8 cellular contexts compared by ENCODE assay signal in genomic region chr12:89862511-89863331, GRCh38.
DNase-seq lines count a peak whose midpoint lies in the region; ATAC-seq and TF ChIP-seq lines count a peak whose summit lies in the region.

No MANE protein-coding gene starts in this region.

- no peaks in the 10 kb centered on the region for H3K27me3 Mint-ChIP-seq in activated T-helper 1 cell treated with anti-CD3 and anti-CD28 coated beads, Interleukin-12 subunit alpha, Interleukin-12 subunit beta, Interleukin-2, Interleukin-4 antibody, amounts not matched to agents 30 ng/mL and 10 ng/mL and 1 ng/mL, durations not matched to agents 14 hours and 24 hours and 36 hours (ENCODE audit: insufficient read depth)

- intact Hi-C loops in activated T-helper 1 cell treated with anti-CD3 and anti-CD28 coated beads, Interleukin-12 subunit alpha, Interleukin-12 subunit beta, Interleukin-2, Interleukin-4 antibody, amounts not matched to agents 30 ng/mL and 10 ng/mL and 1 ng/mL, durations not matched to agents 14 hours and 24 hours and 36 hours (cut with micrococcal nuclease) = loop anchor here (1.0 to 10.0 kb wide), 12 partner anchors 18 to 1563 kb away; partner anchors contain the start of genes DUSP6 and POC1B

- H3K36me3 ChIP-seq in suprapubic skin = no peaks in the 10 kb centered on the region
- H3K36me3 ChIP-seq in MG63 = no peaks in the 10 kb centered on the region

- H3K27me3 ChIP-seq in layer of hippocampus (ENCODE audit: control insufficient read depth, insufficient read depth, low read length) (no peaks in the 10 kb centered on the region), suprapubic skin (no peaks in the 10 kb centered on the region), MG63 (no peaks in the 10 kb centered on the region)

- no peak for TF ChIP-seq EP300 in suprapubic skin (IDR thresholded peaks at IDR 0.05)

- H3K4me1 Mint-ChIP-seq in activated T-helper 1 cell treated with anti-CD3 and anti-CD28 coated beads, Interleukin-12 subunit alpha, Interleukin-12 subunit beta, Interleukin-2, Interleukin-4 antibody, amounts not matched to agents 30 ng/mL and 10 ng/mL and 1 ng/mL, durations not matched to agents 14 hours and 24 hours and 36 hours (ENCODE audit: low read depth) = peaks cover 59% of the 10 kb centered on the region

- H3K4me3 ChIP-seq in GM08714 (ENCODE audit: low read length) (peak overlapping the region; percentile 65), suprapubic skin (peak overlapping the region; percentile 6), MG63 (no peak overlapping the region)

- 50% methylated on average over 6 of the region's 6 CpGs for WGBS in suprapubic skin

- DNase-seq in KG1 (lab: John Stamatoyannopoulos, UW) = peak; percentile 25
- DNase-seq in activated T-helper 1 cell treated with anti-CD3 and anti-CD28 coated beads, Interleukin-12 subunit alpha, Interleukin-12 subunit beta, Interleukin-2, Interleukin-4 antibody, amounts not matched to agents 30 ng/mL and 10 ng/mL and 1 ng/mL, durations not matched to agents 14 hours and 24 hours and 36 hours (ENCODE audit: low spot score) = peak; percentile 44
- no peak for DNase-seq in suprapubic skin (ENCODE audit: low spot score in 2 of 2)
- DNase-seq in SW480 (ENCODE audit: low spot score) = no peak
- no peak for DNase-seq in MG63

- peaks cover 19% of the 10 kb centered on the region for H3K36me3 Mint-ChIP-seq in activated T-helper 1 cell treated with anti-CD3 and anti-CD28 coated beads, Interleukin-12 subunit alpha, Interleukin-12 subunit beta, Interleukin-2, Interleukin-4 antibody, amounts not matched to agents 30 ng/mL and 10 ng/mL and 1 ng/mL, durations not matched to agents 14 hours and 24 hours and 36 hours (ENCODE audit: low read depth)

- TF ChIP-seq CTCF in suprapubic skin (IDR thresholded peaks at IDR 0.05) = no peak

- H3K4me3 Mint-ChIP-seq in activated T-helper 1 cell treated with anti-CD3 and anti-CD28 coated beads, Interleukin-12 subunit alpha, Interleukin-12 subunit beta, Interleukin-2, Interleukin-4 antibody, amounts not matched to agents 30 ng/mL and 10 ng/mL and 1 ng/mL, durations not matched to agents 14 hours and 24 hours and 36 hours = peak overlapping the region; percentile 76

- H3K9me3 ChIP-seq in suprapubic skin = no peaks in the 10 kb centered on the region
- no peaks in the 10 kb centered on the region for H3K9me3 ChIP-seq in MG63

- no peak for TF ChIP-seq POLR2A in suprapubic skin (IDR thresholded peaks at IDR 0.05)

- H3K4me1 ChIP-seq in suprapubic skin = peaks cover 6% of the 10 kb centered on the region

- H3K9me3 Mint-ChIP-seq in activated T-helper 1 cell treated with anti-CD3 and anti-CD28 coated beads, Interleukin-12 subunit alpha, Interleukin-12 subunit beta, Interleukin-2, Interleukin-4 antibody, amounts not matched to agents 30 ng/mL and 10 ng/mL and 1 ng/mL, durations not matched to agents 14 hours and 24 hours and 36 hours = peaks cover 13% of the 10 kb centered on the region

- ATAC-seq in GM21390 (IDR thresholded peaks at IDR 0.05; ENCODE audit: unreplicated experiment) = peak; percentile 65

- H3K27ac ChIP-seq in layer of hippocampus (ENCODE audit: low read depth, low read length) (peak overlapping the region; percentile 32), suprapubic skin (peak overlapping the region; percentile 58)

- peak overlapping the region; percentile 95 for H3K27ac Mint-ChIP-seq in activated T-helper 1 cell treated with anti-CD3 and anti-CD28 coated beads, Interleukin-12 subunit alpha, Interleukin-12 subunit beta, Interleukin-2, Interleukin-4 antibody, amounts not matched to agents 30 ng/mL and 10 ng/mL and 1 ng/mL, durations not matched to agents 14 hours and 24 hours and 36 hours

Comparison
In these comparisons a context has a peak if more than half of its experiments do, and no peak if none do; other contexts are left out.
1. DNase-seq: peak in KG1 (single experiment) and activated T-helper 1 cell treated with anti-CD3 and anti-CD28 coated beads, Interleukin-12 subunit alpha, Interleukin-12 subunit beta, Interleukin-2, Interleukin-4 antibody, amounts not matched to agents 30 ng/mL and 10 ng/mL and 1 ng/mL, durations not matched to agents 14 hours and 24 hours and 36 hours (single experiment); none in suprapubic skin (0 of 2), SW480 (single experiment) and MG63 (single experiment).